In the genomic region with DNA sequence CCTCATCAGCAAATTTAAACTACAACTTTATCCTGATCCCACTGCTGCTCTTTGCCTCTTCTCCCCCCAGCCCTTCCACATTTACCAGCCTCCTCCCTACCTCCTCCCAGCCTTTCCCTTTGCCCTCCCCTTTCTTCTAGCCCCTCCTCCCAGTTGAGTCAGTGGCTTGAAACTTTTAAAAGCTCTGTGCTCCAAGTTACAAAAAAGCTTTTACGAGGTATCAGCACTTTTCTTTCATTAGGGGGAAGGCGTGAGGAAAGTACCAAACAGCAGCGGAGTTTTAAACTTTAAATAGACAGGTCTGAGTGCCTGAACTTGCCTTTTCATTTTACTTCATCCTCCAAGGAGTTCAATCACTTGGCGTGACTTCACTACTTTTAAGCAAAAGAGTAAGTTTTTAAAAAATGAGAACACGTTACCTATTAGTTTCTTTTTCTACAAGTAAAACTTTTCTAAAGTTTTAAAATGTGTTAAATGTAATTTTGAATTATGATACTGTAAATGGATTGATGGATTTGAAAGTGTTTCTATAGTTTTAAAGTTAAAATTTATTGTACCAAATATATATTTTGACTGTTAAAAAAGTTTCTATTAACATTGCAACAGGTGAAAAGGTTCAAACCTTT, we compare ENCODE assay signal across 8 cellular contexts. TPM values are rescaled to one million over a fixed set of nuclear protein-coding genes. Genes with fewer than 3 reads are reported as not detected.
DNase-seq lines count a peak whose midpoint lies in the region; ATAC-seq and TF ChIP-seq lines count a peak whose summit lies in the region.

Gene GJA1, plus strand, starts transcription at position 203 of the 626 bp plus-strand sequence. CDS start 11,202 bp downstream, outside the sequence.

- WGBS in liver = 55% methylated on average over 5 of the region's 5 CpGs

- no peaks in the 10 kb centered on the region for H3K36me3 Mint-ChIP-seq in CD4-positive, CD25-positive, alpha-beta regulatory T cell

- H3K27ac ChIP-seq in CD4-positive, CD25-positive, alpha-beta regulatory T cell (ENCODE audit: insufficient read depth, low read length, poor library complexity, severe bottlenecking) = no peak within 1 kb of the TSS
- no peak within 1 kb of the TSS for H3K27ac ChIP-seq in liver (ENCODE audit: low read depth in 1 of 2, low read length in 2 of 2)

- peaks cover 0 to 27% (median 9%) of the 10 kb centered on the region in 4 donors for H3K4me1 Mint-ChIP-seq in CD4-positive, CD25-positive, alpha-beta regulatory T cell

- in situ Hi-C loops in GM13976 (cut with MboI; ENCODE audit: low sequenced_read_pairs, unreplicated experiment) = loop anchor here (25.0 kb wide), 1 partner anchor 602 kb away; no protein-coding TSS in a partner anchor

- H3K27me3 Mint-ChIP-seq in CD4-positive, CD25-positive, alpha-beta regulatory T cell = peaks cover 48% of the 10 kb centered on the region

- no peak for TF ChIP-seq CTCF in liver (IDR thresholded peaks at IDR 0.05; ENCODE audit: low read depth, low read length, missing input control)
- TF ChIP-seq CTCF in GM13976 (IDR thresholded peaks at IDR 0.05; ENCODE audit: borderline replicate concordance, control extremely low read depth, extremely low read depth, insufficient read depth, missing control alignments) = no peak

- no peaks in the 10 kb centered on the region for H3K9me3 ChIP-seq in CD4-positive, CD25-positive, alpha-beta regulatory T cell (ENCODE audit: control insufficient read depth in 2 of 2, low read length in 2 of 2)
- H3K9me3 ChIP-seq in NT2/D1 (ENCODE audit: insufficient read depth, low read length) = peaks cover 8% of the 10 kb centered on the region; the same call in 1 of the 2 replicates
- H3K9me3 ChIP-seq in liver (ENCODE audit: control insufficient read depth in 4 of 4, low read length in 3 of 4) = no peaks in the 10 kb centered on the region

- H3K9me3 Mint-ChIP-seq in CD4-positive, CD25-positive, alpha-beta regulatory T cell = no peaks in the 10 kb centered on the region

- peak in 1 of 2 donors; percentile 12 for TF ChIP-seq RAD21 in liver (IDR thresholded peaks at IDR 0.05)

- H3K27me3 ChIP-seq in CD4-positive, CD25-positive, alpha-beta regulatory T cell (ENCODE audit: control insufficient read depth, insufficient read depth, low read length) = peaks cover 28% of the 10 kb centered on the region
- H3K27me3 ChIP-seq in NT2/D1 (ENCODE audit: insufficient read depth, insufficient read length) (no peaks in the 10 kb centered on the region), liver (ENCODE audit: control insufficient read depth in 4 of 4, insufficient read depth in 4 of 4, low read length in 3 of 4) (peaks cover 0 to 12% (median 2%) of the 10 kb centered on the region in 4 donors)

- ATAC-seq in CD4-positive, CD25-positive, alpha-beta regulatory T cell (ENCODE audit: low read depth in 2 of 2) = no peak

- H3K4me3 ChIP-seq in CD4-positive, CD25-positive, alpha-beta regulatory T cell (ENCODE audit: low read depth, low read length) = peak within 1 kb of the TSS; percentile 10
- peak within 1 kb of the TSS; percentile 80 for H3K4me3 ChIP-seq in NT2/D1 (ENCODE audit: insufficient read length, low read depth)
- H3K4me3 ChIP-seq in liver (ENCODE audit: low read depth in 1 of 3, low read length in 3 of 3) = peak within 1 kb of the TSS; percentile 9 to 59 (median 36)

- H3K9ac ChIP-seq in NT2/D1 (ENCODE audit: insufficient read length, low read depth) (peak within 1 kb of the TSS; percentile 99), liver (ENCODE audit: low read depth in 1 of 2, low read length in 2 of 2) (no peak within 1 kb of the TSS)

- no peak within 1 kb of the TSS for H3K27ac Mint-ChIP-seq in CD4-positive, CD25-positive, alpha-beta regulatory T cell

- DNase-seq in CD4-positive, CD25-positive, alpha-beta regulatory T cell = no peak
- DNase-seq in NT2/D1 (ENCODE audit: low read depth, low spot score) (peak; percentile 57), ecto neural progenitor cell (ENCODE audit: low spot score) (peak; percentile 51), stromal cell of bone marrow (ENCODE audit: low read depth) (peak; percentile 94), NCI-H128 (lab: John Stamatoyannopoulos, UW; ENCODE audit: unreplicated experiment) (no peak), GM13976 (ENCODE audit: low spot score) (no peak), NCI-H524 treated with DMSO at 0.1 percent for 48 hours (lab: John Stamatoyannopoulos, UW) (no peak)

- no peaks in the 10 kb centered on the region for H3K36me3 ChIP-seq in CD4-positive, CD25-positive, alpha-beta regulatory T cell (ENCODE audit: control insufficient read depth, insufficient read depth, low read length)
- peaks cover 22% of the 10 kb centered on the region for H3K36me3 ChIP-seq in NT2/D1 (ENCODE audit: insufficient read depth, insufficient read length, low read length)
- H3K36me3 ChIP-seq in liver (ENCODE audit: control insufficient read depth in 4 of 4, insufficient read depth in 3 of 4, low read depth in 1 of 4, low read length in 3 of 4) = no peaks in the 10 kb centered on the region

- peaks cover 8% of the 10 kb centered on the region for H3K4me1 ChIP-seq in CD4-positive, CD25-positive, alpha-beta regulatory T cell (ENCODE audit: control insufficient read depth, insufficient read depth, low read length, poor library complexity, severe bottlenecking)
- H3K4me1 ChIP-seq in NT2/D1 (ENCODE audit: insufficient read depth, insufficient read length) (no peaks in the 10 kb centered on the region), liver (ENCODE audit: control insufficient read depth in 4 of 4, insufficient read depth in 4 of 4, low read length in 3 of 4) (peaks cover 3 to 20% (median 11%) of the 10 kb centered on the region in 4 donors)

- peak within 1 kb of the TSS in 3 of 4 donors; percentile 65 to 83 (median 71) for H3K4me3 Mint-ChIP-seq in CD4-positive, CD25-positive, alpha-beta regulatory T cell

TF ChIP-seq in liver, 16 proteins besides CTCF, POLR2A, EP300 and RAD21:
- no peak for TF ChIP-seq EGR1 (IDR thresholded peaks at IDR 0.05; ENCODE audit: low read depth in 2 of 2)
- TF ChIP-seq, protein P1, sequence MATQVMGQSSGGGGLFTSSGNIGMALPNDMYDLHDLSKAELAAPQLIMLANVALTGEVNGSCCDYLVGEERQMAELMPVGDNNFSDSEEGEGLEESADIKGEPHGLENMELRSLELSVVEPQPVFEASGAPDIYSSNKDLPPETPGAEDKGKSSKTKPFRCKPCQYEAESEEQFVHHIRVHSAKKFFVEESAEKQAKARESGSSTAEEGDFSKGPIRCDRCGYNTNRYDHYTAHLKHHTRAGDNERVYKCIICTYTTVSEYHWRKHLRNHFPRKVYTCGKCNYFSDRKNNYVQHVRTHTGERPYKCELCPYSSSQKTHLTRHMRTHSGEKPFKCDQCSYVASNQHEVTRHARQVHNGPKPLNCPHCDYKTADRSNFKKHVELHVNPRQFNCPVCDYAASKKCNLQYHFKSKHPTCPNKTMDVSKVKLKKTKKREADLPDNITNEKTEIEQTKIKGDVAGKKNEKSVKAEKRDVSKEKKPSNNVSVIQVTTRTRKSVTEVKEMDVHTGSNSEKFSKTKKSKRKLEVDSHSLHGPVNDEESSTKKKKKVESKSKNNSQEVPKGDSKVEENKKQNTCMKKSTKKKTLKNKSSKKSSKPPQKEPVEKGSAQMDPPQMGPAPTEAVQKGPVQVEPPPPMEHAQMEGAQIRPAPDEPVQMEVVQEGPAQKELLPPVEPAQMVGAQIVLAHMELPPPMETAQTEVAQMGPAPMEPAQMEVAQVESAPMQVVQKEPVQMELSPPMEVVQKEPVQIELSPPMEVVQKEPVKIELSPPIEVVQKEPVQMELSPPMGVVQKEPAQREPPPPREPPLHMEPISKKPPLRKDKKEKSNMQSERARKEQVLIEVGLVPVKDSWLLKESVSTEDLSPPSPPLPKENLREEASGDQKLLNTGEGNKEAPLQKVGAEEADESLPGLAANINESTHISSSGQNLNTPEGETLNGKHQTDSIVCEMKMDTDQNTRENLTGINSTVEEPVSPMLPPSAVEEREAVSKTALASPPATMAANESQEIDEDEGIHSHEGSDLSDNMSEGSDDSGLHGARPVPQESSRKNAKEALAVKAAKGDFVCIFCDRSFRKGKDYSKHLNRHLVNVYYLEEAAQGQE (IDR thresholded peaks at IDR 0.05) = no peak
- TF ChIP-seq NR2F2 (IDR thresholded peaks at IDR 0.05) = no peak
- TF ChIP-seq SP1 (IDR thresholded peaks at IDR 0.05) = no peak
- TF ChIP-seq HNF4G (IDR thresholded peaks at IDR 0.05) = no peak
- TF ChIP-seq, protein P2, sequence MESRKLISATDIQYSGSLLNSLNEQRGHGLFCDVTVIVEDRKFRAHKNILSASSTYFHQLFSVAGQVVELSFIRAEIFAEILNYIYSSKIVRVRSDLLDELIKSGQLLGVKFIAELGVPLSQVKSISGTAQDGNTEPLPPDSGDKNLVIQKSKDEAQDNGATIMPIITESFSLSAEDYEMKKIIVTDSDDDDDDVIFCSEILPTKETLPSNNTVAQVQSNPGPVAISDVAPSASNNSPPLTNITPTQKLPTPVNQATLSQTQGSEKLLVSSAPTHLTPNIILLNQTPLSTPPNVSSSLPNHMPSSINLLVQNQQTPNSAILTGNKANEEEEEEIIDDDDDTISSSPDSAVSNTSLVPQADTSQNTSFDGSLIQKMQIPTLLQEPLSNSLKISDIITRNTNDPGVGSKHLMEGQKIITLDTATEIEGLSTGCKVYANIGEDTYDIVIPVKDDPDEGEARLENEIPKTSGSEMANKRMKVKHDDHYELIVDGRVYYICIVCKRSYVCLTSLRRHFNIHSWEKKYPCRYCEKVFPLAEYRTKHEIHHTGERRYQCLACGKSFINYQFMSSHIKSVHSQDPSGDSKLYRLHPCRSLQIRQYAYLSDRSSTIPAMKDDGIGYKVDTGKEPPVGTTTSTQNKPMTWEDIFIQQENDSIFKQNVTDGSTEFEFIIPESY (IDR thresholded peaks at IDR 0.05) = no peak
- no peak for TF ChIP-seq ATF3 (IDR thresholded peaks at IDR 0.05)
- TF ChIP-seq FOXA2 (IDR thresholded peaks at IDR 0.05) = no peak
- TF ChIP-seq JUND (IDR thresholded peaks at IDR 0.05) = no peak

RNA-seq across cellular contexts. Expression of gene GJA1, which starts in this region (rescaled TPM):
- total RNA-seq in CD4-positive, CD25-positive, alpha-beta regulatory T cell = not detected
- not detected for polyA plus RNA-seq in CD4-positive, CD25-positive, alpha-beta regulatory T cell
- 1 to 10 TPM; 2.3 to 2.8 TPM for total RNA-seq in liver
- 1 to 10 TPM in 1 of 2 donors, under 1 TPM in 1; 0.32 to 1.5 TPM for polyA plus RNA-seq in liver

Comparison
In these comparisons a context has a peak if more than half of its experiments do, and no peak if none do; other contexts are left out.
1. DNase-seq: peak in NT2/D1 (single experiment), ecto neural progenitor cell (single experiment) and stromal cell of bone marrow (single experiment); none in CD4-positive, CD25-positive, alpha-beta regulatory T cell (0 of 3), NCI-H128 (single experiment), GM13976 (single experiment) and NCI-H524 treated with DMSO at 0.1 percent for 48 hours (single experiment).
2. H3K4me3 ChIP-seq: peak in every context shown above with its lines; median percentile 80 in NT2/D1; 36 in liver; 10 in CD4-positive, CD25-positive, alpha-beta regulatory T cell.